In genomic region chr1:27142464-27142863, GRCh38 we compare ENCODE assay signal across 13 cellular contexts. TPM values are rescaled to one million over a fixed set of nuclear protein-coding genes. Genes with fewer than 3 reads are reported as not detected.
DNase-seq lines count a peak whose midpoint lies in the region; ATAC-seq and TF ChIP-seq lines count a peak whose summit lies in the region.
"Had no signal": no experiment of that assay in that cellular context is flagged by ENCODE, and none has a peak within 500 bp of the region (broad histone marks: within the 10 kb centered on the region; RNA-seq: fewer than 3 reads in every experiment).

No MANE protein-coding gene starts in this region.

- ATAC-seq in esophagus mucosa (peak; percentile 88), GM21447 (IDR thresholded peaks at IDR 0.05; ENCODE audit: unreplicated experiment) (no peak)

- H3K4me1 Mint-ChIP-seq in activated T-cell treated with anti-CD3 and anti-CD28 coated beads, Interleukin-2, amount 50 U/mL, for 24 hours (ENCODE audit: low read depth): peaks cover 65% of the 10 kb centered on the region

- no peaks in the 10 kb centered on the region for H3K27me3 Mint-ChIP-seq in activated T-cell treated with anti-CD3 and anti-CD28 coated beads, Interleukin-2, amount 50 U/mL, for 24 hours

- H3K36me3 ChIP-seq in stomach: peaks cover 0 to 14% (median 2%) of the 10 kb centered on the region in 4 donors

- peaks cover 79 to 98% (median 88%) of the 10 kb centered on the region in 4 donors for H3K4me1 ChIP-seq in stomach

- no peak overlapping the region for H3K4me3 Mint-ChIP-seq in activated T-cell treated with anti-CD3 and anti-CD28 coated beads, Interleukin-2, amount 50 U/mL, for 24 hours

- peak; percentile 42 for DNase-seq in activated T-cell treated with anti-CD3 and anti-CD28 coated beads, Interleukin-2, amount 50 U/mL, for 24 hours
- DNase-seq in activated T-cell treated with anti-CD3 and anti-CD28 coated beads for 4 hours (no peak), stomach (no peak), AG08395 (ENCODE audit: low spot score) (no peak)
- DNase-seq in effector CD8-positive, alpha-beta T cell (lab: John Stamatoyannopoulos, UW): no peak
- DNase-seq: activated effector memory CD4-positive, alpha-beta T cell treated with anti-CD3 and anti-CD28 coated beads, Interleukin-2, amount 50 U/mL, for 16 hours; effector CD4-positive, alpha-beta T cell; HCEC 1CT; kidney glomerular epithelial cell; NCI-H2171 had no signal

- H3K27ac Mint-ChIP-seq in activated T-cell treated with anti-CD3 and anti-CD28 coated beads, Interleukin-2, amount 50 U/mL, for 24 hours: peak overlapping the region; percentile 66

- no peaks in the 10 kb centered on the region for H3K9me3 Mint-ChIP-seq in activated T-cell treated with anti-CD3 and anti-CD28 coated beads, Interleukin-2, amount 50 U/mL, for 24 hours

- no peak for TF ChIP-seq EP300 in stomach (IDR thresholded peaks at IDR 0.05)

- intact Hi-C loops in stomach (cut with DNase I; ENCODE audit: low total_unique reads): no loop called here

- H3K27ac ChIP-seq in VCaP (peak overlapping the region; percentile 86), stomach (peak overlapping the region; percentile 3 to 80 (median 38))

- peaks cover 23% of the 10 kb centered on the region for H3K36me3 Mint-ChIP-seq in activated T-cell treated with anti-CD3 and anti-CD28 coated beads, Interleukin-2, amount 50 U/mL, for 24 hours (ENCODE audit: low read depth)

- WGBS in stomach, 5 donors: 77 to 87% (median 85%) methylated on average over 3 of the region's 3 CpGs

- TF ChIP-seq POLR2A in stomach (IDR thresholded peaks at IDR 0.05): no peak

- TF ChIP-seq CTCF in VCaP (conservative IDR thresholded peaks at IDR 0.05): no peak
- TF ChIP-seq CTCF in stomach (IDR thresholded peaks at IDR 0.05): no peak

- H3K9me3 ChIP-seq in stomach: no peaks in the 10 kb centered on the region

- no peaks in the 10 kb centered on the region for H3K27me3 ChIP-seq in stomach

- no peak overlapping the region for H3K4me3 ChIP-seq in stomach

RNA-seq across cellular contexts. Expression of gene SLC9A1, which starts 12.5 kb away (rescaled TPM):
- total RNA-seq in esophagus mucosa (27.3 TPM), stomach (100 to 1,000 TPM in 1 of 5 donors, 10 to 100 TPM in 4; 25.7 to 132 (median 42.0) TPM)
- 10 to 100 TPM; 16.3 to 27.6 (median 19.2) TPM for polyA plus RNA-seq in stomach
